2 cellular contexts compared by ENCODE assay signal in genomic region chr10:50850576-50851340, GRCh38.
TF ChIP-seq lines count a peak whose summit lies in the region.

No MANE protein-coding gene starts in this region.

TF ChIP-seq in A549, 52 proteins besides CTCF, POLR2A, EP300 and RAD21 (continued from another document):
- no peak for TF ChIP-seq MYC (IDR thresholded peaks at IDR 0.05; ENCODE audit: borderline replicate concordance, low read length)
TF ChIP-seq in A549: peak in this region for 0.

TF ChIP-seq in SK-N-SH treated with all-trans-retinoic acid at 6 μM for 48 hours, 23 proteins besides CTCF, POLR2A, EP300 and RAD21 (continued from another document):
- no peak for TF ChIP-seq ARNTL (CRISPR knock-in tag; IDR thresholded peaks at IDR 0.05; ENCODE audit: borderline replicate concordance, low read depth)
- TF ChIP-seq ZFP30 (CRISPR knock-in tag; IDR thresholded peaks at IDR 0.05) = no peak
- TF ChIP-seq ZNF8 (CRISPR knock-in tag; IDR thresholded peaks at IDR 0.05) = no peak
- no peak for TF ChIP-seq ZC3H10 (CRISPR knock-in tag; IDR thresholded peaks at IDR 0.05)
- no peak for TF ChIP-seq GLIS3 (CRISPR knock-in tag; IDR thresholded peaks at IDR 0.05)
